2 cellular contexts compared by ENCODE assay signal in the genomic region with DNA sequence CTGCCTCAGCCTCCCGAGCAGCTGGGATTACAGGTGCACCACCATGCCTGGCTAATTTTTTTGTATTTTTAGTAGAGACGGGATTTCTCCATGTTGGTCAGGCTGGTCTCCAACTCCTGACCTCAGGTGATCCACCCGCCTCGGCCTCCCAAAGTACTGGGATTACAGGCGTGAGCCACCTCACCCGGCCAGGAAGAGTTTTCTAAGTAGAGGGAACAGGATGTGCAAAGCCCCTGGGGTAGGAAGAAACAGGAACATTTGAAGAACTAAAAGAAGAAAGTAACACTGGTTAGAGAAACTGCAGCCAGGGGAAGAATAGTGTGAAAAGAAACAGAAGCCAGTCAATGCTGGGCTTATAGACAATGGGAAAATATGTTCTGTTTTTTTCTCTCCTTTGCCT.
TF ChIP-seq lines count a peak whose summit lies in the region.

No MANE protein-coding gene starts in this region.

TF ChIP-seq in HEK293, 187 proteins besides CTCF, POLR2A, EP300 and RAD21:
- peak; percentile 77 for TF ChIP-seq ZNF623 (tag by site-specific recombination; IDR thresholded peaks at IDR 0.05)

TF ChIP-seq in K562, 482 proteins besides CTCF, POLR2A, EP300 and RAD21:
- TF ChIP-seq, protein P1, sequence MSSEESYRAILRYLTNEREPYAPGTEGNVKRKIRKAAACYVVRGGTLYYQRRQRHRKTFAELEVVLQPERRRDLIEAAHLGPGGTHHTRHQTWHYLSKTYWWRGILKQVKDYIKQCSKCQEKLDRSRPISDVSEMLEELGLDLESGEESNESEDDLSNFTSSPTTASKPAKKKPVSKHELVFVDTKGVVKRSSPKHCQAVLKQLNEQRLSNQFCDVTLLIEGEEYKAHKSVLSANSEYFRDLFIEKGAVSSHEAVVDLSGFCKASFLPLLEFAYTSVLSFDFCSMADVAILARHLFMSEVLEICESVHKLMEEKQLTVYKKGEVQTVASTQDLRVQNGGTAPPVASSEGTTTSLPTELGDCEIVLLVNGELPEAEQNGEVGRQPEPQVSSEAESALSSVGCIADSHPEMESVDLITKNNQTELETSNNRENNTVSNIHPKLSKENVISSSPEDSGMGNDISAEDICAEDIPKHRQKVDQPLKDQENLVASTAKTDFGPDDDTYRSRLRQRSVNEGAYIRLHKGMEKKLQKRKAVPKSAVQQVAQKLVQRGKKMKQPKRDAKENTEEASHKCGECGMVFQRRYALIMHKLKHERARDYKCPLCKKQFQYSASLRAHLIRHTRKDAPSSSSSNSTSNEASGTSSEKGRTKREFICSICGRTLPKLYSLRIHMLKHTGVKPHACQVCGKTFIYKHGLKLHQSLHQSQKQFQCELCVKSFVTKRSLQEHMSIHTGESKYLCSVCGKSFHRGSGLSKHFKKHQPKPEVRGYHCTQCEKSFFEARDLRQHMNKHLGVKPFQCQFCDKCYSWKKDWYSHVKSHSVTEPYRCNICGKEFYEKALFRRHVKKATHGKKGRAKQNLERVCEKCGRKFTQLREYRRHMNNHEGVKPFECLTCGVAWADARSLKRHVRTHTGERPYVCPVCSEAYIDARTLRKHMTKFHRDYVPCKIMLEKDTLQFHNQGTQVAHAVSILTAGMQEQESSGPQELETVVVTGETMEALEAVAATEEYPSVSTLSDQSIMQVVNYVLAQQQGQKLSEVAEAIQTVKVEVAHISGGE (CRISPR knock-in tag; IDR thresholded peaks at IDR 0.05): peak in 1 of 3 experiments; percentile 97; a peak in 2 of 6 replicates
- peak; percentile 26 for TF ChIP-seq EWSR1 (IDR thresholded peaks at IDR 0.05; ENCODE audit: borderline replicate concordance, low read depth, partially characterized antibody)
